8 cellular contexts compared by ENCODE assay signal in genomic region chr6:24718449-24719124, GRCh38. TPM values are rescaled to one million over a fixed set of nuclear protein-coding genes. Genes with fewer than 3 reads are reported as not detected.
A peak's percentile ranks its signal among the peaks of the same experiment; 100 is the strongest.
DNase-seq lines count a peak whose midpoint lies in the region; ATAC-seq, FAIRE-seq and TF ChIP-seq lines count a peak whose summit lies in the region.

No MANE protein-coding gene starts in this region.

- ATAC-seq in HG03108 (IDR thresholded peaks at IDR 0.05; ENCODE audit: unreplicated experiment) = no peak
- no peak for ATAC-seq in HG03097 (IDR thresholded peaks at IDR 0.05; ENCODE audit: low FRiP score, unreplicated experiment)

- H3K4ac ChIP-seq in H1 (replicated peaks; ENCODE audit: insufficient read length, low read depth, low read length) = no peak overlapping the region

- CTCF ChIA-PET in H1 (lab: Charles Lee; ENCODE audit: partially characterized antibody) = interaction anchor here (1.3 to 2.0 kb wide), 2 partner anchors 11 to 34 kb away, joined by 3 to 5 read pairs; no protein-coding TSS in a partner anchor

- no peak overlapping the region for H2BK20ac ChIP-seq in H1 (ENCODE audit: low read length)

- DNase-seq in D341Med (ENCODE audit: low spot score) (peak; percentile 26), H1 (ENCODE audit: low read depth in 1 of 2, low spot score in 2 of 2) (no peak), osteoblast (ENCODE audit: insufficient read length, low spot score, missing footprints) (no peak), NCI-H446 (lab: John Stamatoyannopoulos, UW) (no peak), NCI-H146 treated with DMSO at 0.1 percent for 48 hours (lab: John Stamatoyannopoulos, UW; ENCODE audit: unreplicated experiment) (no peak)

- H3K14ac ChIP-seq in H1 (ENCODE audit: insufficient read length) = no peak overlapping the region

- H2BK120ac ChIP-seq in H1 (replicated peaks; ENCODE audit: low read depth, low read length) = no peak overlapping the region

- no peaks in the 10 kb centered on the region for H3K79me1 ChIP-seq in H1 (ENCODE audit: low read depth, low read length)

- peak overlapping the region; percentile 82 for H3K4me2 ChIP-seq in OCI-LY3 (ENCODE audit: low read length)
- H3K4me2 ChIP-seq in H1 (ENCODE audit: insufficient read depth in 1 of 2, low read depth in 2 of 2, low read length in 2 of 2) = peak overlapping the region; percentile 79 to 96
- peak overlapping the region; percentile 92 for H3K4me2 ChIP-seq in osteoblast (ENCODE audit: insufficient read depth, low read length)

- TF ChIP-seq RAD21 in H1 (IDR thresholded peaks at IDR 0.05 in 1 of 2, conservative IDR thresholded peaks at IDR 0.05 in 1 of 2; ENCODE audit: low read depth in 2 of 2, low read length in 2 of 2) = no peak

- TF ChIP-seq CTCF in OCI-LY3 (IDR thresholded peaks at IDR 0.05; ENCODE audit: low read depth, low read length) = no peak
- TF ChIP-seq CTCF in H1 (IDR thresholded peaks at IDR 0.05; ENCODE audit: control extremely low read depth in 1 of 3, insufficient read depth in 1 of 3, low read depth in 1 of 3, low read length in 3 of 3) = no peak
- no peak for TF ChIP-seq CTCF in osteoblast (IDR thresholded peaks at IDR 0.05; ENCODE audit: extremely low read depth, low read depth, low read length)

- no peak overlapping the region for H4K8ac ChIP-seq in H1 (ENCODE audit: extremely low read depth, insufficient read depth, low read length)

- no peak overlapping the region for H2AK5ac ChIP-seq in H1 (ENCODE audit: low read depth, low read length)

- peaks cover 25% of the 10 kb centered on the region for H3K4me1 ChIP-seq in OCI-LY3 (ENCODE audit: low read length)
- H3K4me1 ChIP-seq in H1 (replicated peaks in 1 of 4; ENCODE audit: control insufficient read depth in 3 of 4, insufficient read depth in 4 of 4, low read length in 3 of 4) = peaks cover 0 to 3% (median 0%) of the 10 kb centered on the region in 4 experiments; a peak in 1 of 7 replicates
- H3K4me1 ChIP-seq in osteoblast (ENCODE audit: insufficient read depth, low read length) = peaks cover 13% of the 10 kb centered on the region

- no peak overlapping the region for H2AFZ ChIP-seq in OCI-LY3 (ENCODE audit: low read depth, low read length)
- H2AFZ ChIP-seq in H1 (ENCODE audit: low read length) = no peak overlapping the region
- H2AFZ ChIP-seq in osteoblast (ENCODE audit: low read length) = no peak overlapping the region

- H3K23me2 ChIP-seq in H1 (ENCODE audit: low read depth, low read length) = peaks cover 5% of the 10 kb centered on the region; the same call in 1 of the 2 replicates

- H4K91ac ChIP-seq in H1 (replicated peaks; ENCODE audit: insufficient read length, low read length) = no peak overlapping the region

- TF ChIP-seq POLR2A in H1 (IDR thresholded peaks at IDR 0.05; ENCODE audit: control extremely low read depth in 1 of 2, low read depth in 2 of 2, low read length in 2 of 2) = no peak; a peak in 1 of 3 replicates

- no peak for TF ChIP-seq EP300 in H1 (IDR thresholded peaks at IDR 0.05; ENCODE audit: borderline replicate concordance in 1 of 2, low read depth in 2 of 2, low read length in 2 of 2)

- H2BK15ac ChIP-seq in H1 (ENCODE audit: low read length) = no peak overlapping the region

- H3K9me3 ChIP-seq in OCI-LY3 (ENCODE audit: insufficient read depth, low read length) (no peaks in the 10 kb centered on the region), H1 (ENCODE audit: insufficient read depth in 2 of 2, low read depth in 1 of 2, low read length in 1 of 2) (no peaks in the 10 kb centered on the region), osteoblast (ENCODE audit: low read depth, low read length) (no peaks in the 10 kb centered on the region)

- H4K20me1 ChIP-seq in OCI-LY3 (ENCODE audit: insufficient read depth, low read length) (peaks cover 53% of the 10 kb centered on the region), H1 (replicated peaks in 1 of 2; ENCODE audit: control insufficient read depth in 1 of 2, insufficient read depth in 2 of 2, low read length in 2 of 2) (peaks cover 14 to 15% of the 10 kb centered on the region in 2 experiments), osteoblast (ENCODE audit: insufficient read depth, low read length) (peaks cover 59% of the 10 kb centered on the region)

- H3K79me2 ChIP-seq in OCI-LY3 (ENCODE audit: low read length) (peaks cover 70% of the 10 kb centered on the region), H1 (ENCODE audit: control insufficient read depth in 1 of 2, insufficient read depth in 2 of 2, low read length in 2 of 2) (peaks cover 20 to 70% of the 10 kb centered on the region in 2 experiments), osteoblast (ENCODE audit: insufficient read depth, low read length) (peaks cover 70% of the 10 kb centered on the region)

- FAIRE-seq in H1 (lab: Jason Lieb, UNC) = no peak

- peak overlapping the region; percentile 97 for H3K27ac ChIP-seq in OCI-LY3 (ENCODE audit: low read length)
- peak overlapping the region; percentile 64; the same call in 1 of the 2 replicates for H3K27ac ChIP-seq in H1 (ENCODE audit: low read depth, low read length)
- peak overlapping the region; percentile 99 for H3K27ac ChIP-seq in osteoblast (ENCODE audit: low read depth, low read length)

- H2BK5ac ChIP-seq in H1 (ENCODE audit: low read depth, low read length) = no peak overlapping the region

- H3K27me3 ChIP-seq in OCI-LY3 (ENCODE audit: low read depth, low read length) (no peaks in the 10 kb centered on the region), H1 (replicated peaks in 1 of 4; ENCODE audit: control insufficient read depth in 3 of 4, extremely low read depth in 1 of 4, insufficient read depth in 3 of 4, low read length in 3 of 4) (no peaks in the 10 kb centered on the region), osteoblast (ENCODE audit: insufficient read depth, low read length) (no peaks in the 10 kb centered on the region)

- H3K4me3 ChIP-seq in OCI-LY3 (ENCODE audit: low read length) (peak overlapping the region; percentile 100), H1 (ENCODE audit: extremely low read depth in 1 of 4, insufficient read depth in 2 of 4, low read depth in 3 of 4, low read length in 4 of 4) (peak overlapping the region; percentile 92 to 95 (median 92); a peak in 7 of 8 replicates), osteoblast (ENCODE audit: insufficient read depth, low read length) (peak overlapping the region; percentile 97)

- no peak overlapping the region for H3K56ac ChIP-seq in H1 (replicated peaks; ENCODE audit: insufficient read length, low read depth, low read length)

- no peak overlapping the region for H4K5ac ChIP-seq in H1 (ENCODE audit: insufficient read length, low read depth, low read length)

- 55% methylated on average over 8 of the region's 8 CpGs; no CpG with 5 or more reads in 1 of the 2 experiments for WGBS in H1 (ENCODE audit: extremely low coverage in 1 of 2, insufficient coverage in 1 of 2, insufficient read length in 1 of 2, insufficient replicate concordance in 2 of 2, low coverage in 1 of 2, low lambda C conversion rate in 2 of 2, missing lambda C conversion rate in 1 of 2), 2 experiments

- POLR2A ChIA-PET in H1 (lab: Charles Lee; ENCODE audit: partially characterized antibody) = interaction anchor here (0.6 to 3.7 kb wide), 10 partner anchors 8 to 203 kb away, joined by 3 to 31 read pairs (median 4); partner anchors contain the start of gene KIAA0319

- H3K36me3 ChIP-seq in OCI-LY3 (replicated peaks; ENCODE audit: low read depth, low read length) (peaks cover 46% of the 10 kb centered on the region), H1 (ENCODE audit: control insufficient read depth in 2 of 4, insufficient read depth in 4 of 4, low read length in 3 of 4) (peaks cover 12 to 44% (median 23%) of the 10 kb centered on the region in 4 experiments), osteoblast (ENCODE audit: insufficient read depth, low read length) (peaks cover 45% of the 10 kb centered on the region)

- no peak overlapping the region for H2BK12ac ChIP-seq in H1 (ENCODE audit: low read depth, low read length)

- H3K23ac ChIP-seq in H1 (ENCODE audit: insufficient read length) = no peak overlapping the region

- H3K9ac ChIP-seq in OCI-LY3 (ENCODE audit: low read length) (peak overlapping the region; percentile 100), H1 (replicated peaks in 1 of 4; ENCODE audit: extremely low read depth in 1 of 4, low read depth in 3 of 4, low read length in 3 of 4) (peak overlapping the region in 3 of 4 experiments; percentile 40 to 97 (median 64); a peak in 6 of 7 replicates)

- no peak overlapping the region for H3K18ac ChIP-seq in H1 (ENCODE audit: extremely low read depth, low read length)

RNA-seq across cellular contexts. Expression of gene C6orf62, which starts 0.4 kb away (rescaled TPM):
- 100 and 101 TPM in 2 replicates for total RNA-seq in H1 (2021; fragmentation: NEBNext Ultra II Directional; extraction: Animal tissue kit (Norgen Biotek cat#: 25700))
- 23.8 and 25.6 TPM in 2 replicates for polyA plus RNA-seq in H1 (2011; rRNA removed)
- 37.7 TPM for polyA plus RNA-seq in H1 (2011; cell fraction: cytosol; rRNA removed)
- 26.8 TPM for polyA plus RNA-seq in H1 (2011; cell fraction: nucleus; rRNA removed)
- polyA plus RNA-seq in H1 (2012, experiment 1 of 2) = 47.6 to 69.2 TPM (median 54.8 TPM) in 4 replicates
- polyA plus RNA-seq in H1 (2012, experiment 2 of 2) = 8.5 TPM
- polyA plus RNA-seq in H1 (2013, experiment 1 of 2) = 67.7 TPM
- 63.3 TPM for polyA plus RNA-seq in H1 (2013, experiment 2 of 2)
- polyA minus RNA-seq in H1 (2011; rRNA and poly(A)+ RNA removed) = 61.3 and 93.0 TPM in 2 replicates
- polyA minus RNA-seq in H1 (2011; cell fraction: cytosol; rRNA and poly(A)+ RNA removed) = 41.5 TPM
- 66.3 TPM for polyA minus RNA-seq in H1 (2011; cell fraction: nucleus; rRNA and poly(A)+ RNA removed)
- 144 and 168 TPM in 2 replicates for total RNA-seq in osteoblast

RNA-seq across cellular contexts. Expression of gene ACOT13, which starts 51.7 kb away (rescaled TPM):
- 40.6 and 42.8 TPM in 2 replicates for total RNA-seq in H1 (2021; fragmentation: NEBNext Ultra II Directional; extraction: Animal tissue kit (Norgen Biotek cat#: 25700))
- 16.4 and 27.6 TPM in 2 replicates for polyA plus RNA-seq in H1 (2011; rRNA removed)
- polyA plus RNA-seq in H1 (2011; cell fraction: cytosol; rRNA removed) = 37.1 TPM
- polyA plus RNA-seq in H1 (2011; cell fraction: nucleus; rRNA removed) = 13.0 TPM
- polyA plus RNA-seq in H1 (2012, experiment 1 of 2) = 32.1 to 43.2 TPM (median 40.1 TPM) in 4 replicates
- polyA plus RNA-seq in H1 (2012, experiment 2 of 2) = 6.6 TPM
- polyA plus RNA-seq in H1 (2013, experiment 1 of 2) = 62.8 TPM
- 64.9 TPM for polyA plus RNA-seq in H1 (2013, experiment 2 of 2)
- polyA minus RNA-seq in H1 (2011; rRNA and poly(A)+ RNA removed) = 6.6 and 16.4 TPM in 2 replicates
- polyA minus RNA-seq in H1 (2011; cell fraction: cytosol; rRNA and poly(A)+ RNA removed) = 7.2 TPM
- polyA minus RNA-seq in H1 (2011; cell fraction: nucleus; rRNA and poly(A)+ RNA removed) = 7.5 TPM
- 5.8 and 6.5 TPM in 2 replicates for total RNA-seq in osteoblast

RNA-seq across cellular contexts. Expression of gene TDP2, which starts 51.9 kb away (rescaled TPM):
- total RNA-seq in H1 (2021; fragmentation: NEBNext Ultra II Directional; extraction: Animal tissue kit (Norgen Biotek cat#: 25700)) = 51.6 and 52.6 TPM in 2 replicates
- polyA plus RNA-seq in H1 (2011; rRNA removed) = 13.2 and 18.8 TPM in 2 replicates
- 34.6 TPM for polyA plus RNA-seq in H1 (2011; cell fraction: cytosol; rRNA removed)
- polyA plus RNA-seq in H1 (2011; cell fraction: nucleus; rRNA removed) = 16.3 TPM
- 40.3 to 51.0 TPM (median 45.2 TPM) in 4 replicates for polyA plus RNA-seq in H1 (2012, experiment 1 of 2)
- polyA plus RNA-seq in H1 (2012, experiment 2 of 2) = 5.7 TPM
- 32.1 TPM for polyA plus RNA-seq in H1 (2013, experiment 1 of 2)
- 32.6 TPM for polyA plus RNA-seq in H1 (2013, experiment 2 of 2)
- 18.5 and 23.7 TPM in 2 replicates for polyA minus RNA-seq in H1 (2011; rRNA and poly(A)+ RNA removed)
- 27.1 TPM for polyA minus RNA-seq in H1 (2011; cell fraction: cytosol; rRNA and poly(A)+ RNA removed)
- polyA minus RNA-seq in H1 (2011; cell fraction: nucleus; rRNA and poly(A)+ RNA removed) = 41.3 TPM
- 27.4 and 27.9 TPM in 2 replicates for total RNA-seq in osteoblast

RNA-seq across cellular contexts. Expression of gene GMNN, which starts 56.1 kb away (rescaled TPM):
- 101 TPM in 2 replicates for total RNA-seq in H1 (2021; fragmentation: NEBNext Ultra II Directional; extraction: Animal tissue kit (Norgen Biotek cat#: 25700))
- polyA plus RNA-seq in H1 (2011; rRNA removed) = 60.8 and 65.9 TPM in 2 replicates
- polyA plus RNA-seq in H1 (2011; cell fraction: cytosol; rRNA removed) = 79.2 TPM
- 36.8 TPM for polyA plus RNA-seq in H1 (2011; cell fraction: nucleus; rRNA removed)
- polyA plus RNA-seq in H1 (2012, experiment 1 of 2) = 67.9 to 96.3 TPM (median 74.9 TPM) in 4 replicates
- polyA plus RNA-seq in H1 (2012, experiment 2 of 2) = 13.6 TPM
- polyA plus RNA-seq in H1 (2013, experiment 1 of 2) = 90.1 TPM
- 89.1 TPM for polyA plus RNA-seq in H1 (2013, experiment 2 of 2)
- 28.1 and 33.9 TPM in 2 replicates for polyA minus RNA-seq in H1 (2011; rRNA and poly(A)+ RNA removed)
- 34.9 TPM for polyA minus RNA-seq in H1 (2011; cell fraction: cytosol; rRNA and poly(A)+ RNA removed)
- 50.7 TPM for polyA minus RNA-seq in H1 (2011; cell fraction: nucleus; rRNA and poly(A)+ RNA removed)
- 9.4 and 11.2 TPM in 2 replicates for total RNA-seq in osteoblast
